ENCODE assay signal across 21 cellular contexts in the genomic region with DNA sequence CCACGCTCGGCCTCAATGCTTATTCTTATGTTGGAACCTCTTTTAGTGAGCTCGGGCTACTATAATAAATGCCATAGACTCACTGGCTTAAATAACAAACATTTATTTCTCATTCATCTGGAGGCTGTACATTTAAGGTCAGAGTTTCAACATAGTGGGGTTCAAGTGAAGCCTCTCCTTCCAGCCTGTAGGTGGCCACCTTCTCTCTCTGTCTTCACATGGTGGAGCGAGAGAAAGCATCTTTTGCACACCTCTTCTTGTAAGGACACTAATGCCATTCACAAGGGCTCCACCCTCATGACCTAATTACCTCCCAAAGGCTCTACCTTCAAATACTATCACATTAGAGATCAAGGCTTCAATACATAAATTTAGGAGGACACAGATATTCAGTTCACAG.
DNase-seq lines count a peak whose midpoint lies in the region; ATAC-seq and TF ChIP-seq lines count a peak whose summit lies in the region.
"Had no signal": no experiment of that assay in that cellular context is flagged by ENCODE, and none has a peak within 500 bp of the region (broad histone marks: within the 10 kb centered on the region; RNA-seq: fewer than 3 reads in every experiment).

No MANE protein-coding gene starts in this region.

- H3K36me3 Mint-ChIP-seq in endodermal cell (ENCODE audit: low read depth) = no peaks in the 10 kb centered on the region
- H3K36me3 Mint-ChIP-seq in progenitor cell of endocrine pancreas (ENCODE audit: insufficient read depth) = no peaks in the 10 kb centered on the region
- H3K36me3 Mint-ChIP-seq in activated naive CD4-positive, alpha-beta T cell treated with anti-CD3 and anti-CD28 coated beads, Interleukin-2, amount 50 U/mL, for 72 hours = peaks cover 0 to 5% of the 10 kb centered on the region in 2 donors
- H3K36me3 Mint-ChIP-seq: CD8-positive, alpha-beta T cell; IgD-negative memory B cell had no signal

- H3K9me3 Mint-ChIP-seq in endodermal cell (peaks cover 16% of the 10 kb centered on the region), progenitor cell of endocrine pancreas (ENCODE audit: low read depth) (peaks cover 9% of the 10 kb centered on the region)
- H3K9me3 Mint-ChIP-seq in activated naive CD4-positive, alpha-beta T cell treated with anti-CD3 and anti-CD28 coated beads, Interleukin-2, amount 50 U/mL, for 72 hours = peaks cover 14 to 25% of the 10 kb centered on the region in 2 donors

- no peak overlapping the region for H3K27ac ChIP-seq in endodermal cell (ENCODE audit: low read depth, low read length)

- ATAC-seq in activated naive CD4-positive, alpha-beta T cell treated with anti-CD3 and anti-CD28 coated beads, Interleukin-2, amount 50 U/mL, for 72 hours = no peak
- ATAC-seq: CD8-positive, alpha-beta T cell; HCT116 had no signal

- no peak overlapping the region for H3K27ac Mint-ChIP-seq in endodermal cell
- no peak overlapping the region for H3K27ac Mint-ChIP-seq in progenitor cell of endocrine pancreas
- no peak overlapping the region for H3K27ac Mint-ChIP-seq in activated naive CD4-positive, alpha-beta T cell treated with anti-CD3 and anti-CD28 coated beads, Interleukin-2, amount 50 U/mL, for 72 hours
- H3K27ac Mint-ChIP-seq: CD8-positive, alpha-beta T cell; IgD-negative memory B cell had no signal

- no peak overlapping the region for H3K4me3 Mint-ChIP-seq in endodermal cell
- no peak overlapping the region for H3K4me3 Mint-ChIP-seq in progenitor cell of endocrine pancreas (ENCODE audit: low read depth)
- H3K4me3 Mint-ChIP-seq: CD8-positive, alpha-beta T cell; IgD-negative memory B cell had no signal

- TF ChIP-seq CTCF in endodermal cell (conservative IDR thresholded peaks at IDR 0.05) = peak; percentile 66
- TF ChIP-seq CTCF in progenitor cell of endocrine pancreas (IDR thresholded peaks at IDR 0.05; ENCODE audit: unreplicated experiment) = peak; percentile 12

- H3K9ac ChIP-seq in endodermal cell (ENCODE audit: extremely low read depth, low read length, poor library complexity, severe bottlenecking) = no peak overlapping the region

- peaks cover 6% of the 10 kb centered on the region for H3K9me3 ChIP-seq in endodermal cell (ENCODE audit: control insufficient read depth, low read length)

- H3K27me3 ChIP-seq in endodermal cell (ENCODE audit: control insufficient read depth, insufficient read depth, low read length, poor library complexity, severe bottlenecking) = no peaks in the 10 kb centered on the region
- H3K27me3 ChIP-seq: MG63 had no signal

- 92 to 100% methylated on average over 4 of the region's 4 CpGs for WGBS in endodermal cell (ENCODE audit: insufficient coverage in 1 of 2, insufficient read length in 1 of 2), 2 experiments

- H3K4me1 Mint-ChIP-seq in endodermal cell (no peaks in the 10 kb centered on the region), progenitor cell of endocrine pancreas (ENCODE audit: low read depth) (no peaks in the 10 kb centered on the region)
- H3K4me1 Mint-ChIP-seq: IgD-negative memory B cell had no signal

- DNase-seq in NCI-H82 (lab: John Stamatoyannopoulos, UW) (peak; percentile 7), NCI-H82 treated with DMSO at 0.1 percent for 48 hours (lab: John Stamatoyannopoulos, UW; ENCODE audit: unreplicated experiment) (no peak), SK-N-DZ (ENCODE audit: low spot score) (peak; percentile 2), endodermal cell (no peak), progenitor cell of endocrine pancreas (ENCODE audit: low spot score, unreplicated experiment) (no peak), EL (no peak), NCI-H1930 (lab: John Stamatoyannopoulos, UW) (no peak)
- no peak for DNase-seq in activated naive CD4-positive, alpha-beta T cell treated with anti-CD3 and anti-CD28 coated beads, Interleukin-2, amount 50 U/mL, for 72 hours (ENCODE audit: low spot score in 2 of 2)
- DNase-seq: Calu3; CD8-positive, alpha-beta T cell; DMS79 treated with DMSO at 0.1 percent for 48 hours; Karpas-422; MG63; NCI-H1092; NCI-H146; NCI-H2081 treated with DMSO at 0.1 percent for 48 hours; NCI-H510A; NCI-H748 treated with DMSO at 0.1 percent for 48 hours; SHP77 treated with DMSO at 0.1 percent for 48 hours had no signal

- H3K27me3 Mint-ChIP-seq in endodermal cell (ENCODE audit: insufficient read depth) (no peaks in the 10 kb centered on the region), progenitor cell of endocrine pancreas (no peaks in the 10 kb centered on the region)
- H3K27me3 Mint-ChIP-seq: IgD-negative memory B cell had no signal

- no peak overlapping the region for H3K4me3 ChIP-seq in endodermal cell (ENCODE audit: low read length)
- H3K4me3 ChIP-seq: MG63 had no signal

- no peaks in the 10 kb centered on the region for H3K36me3 ChIP-seq in endodermal cell (ENCODE audit: control insufficient read depth, insufficient read depth, low read length)
- H3K36me3 ChIP-seq: MG63 had no signal

- no peaks in the 10 kb centered on the region for H3K4me1 ChIP-seq in endodermal cell (ENCODE audit: control insufficient read depth, insufficient read depth, low read length)

Comparison
In these comparisons a context has a peak if more than half of its experiments do, and no peak if none do; other contexts are left out.
1. DNase-seq: peak in NCI-H82 (single experiment) and SK-N-DZ (single experiment); none in NCI-H82 treated with DMSO at 0.1 percent for 48 hours (single experiment), endodermal cell (single experiment), progenitor cell of endocrine pancreas (single experiment), EL (single experiment), activated naive CD4-positive, alpha-beta T cell treated with anti-CD3 and anti-CD28 coated beads, Interleukin-2, amount 50 U/mL, for 72 hours (0 of 2) and NCI-H1930 (0 of 2).